12 cellular contexts compared by ENCODE assay signal in genomic region chr5:67012241-67012640, GRCh38.
A peak's percentile ranks its signal among the peaks of the same experiment; 100 is the strongest.
DNase-seq lines count a peak whose midpoint lies in the region; ATAC-seq and TF ChIP-seq lines count a peak whose summit lies in the region.
"Had no signal": no experiment of that assay in that cellular context is flagged by ENCODE, and none has a peak within 500 bp of the region (broad histone marks: within the 10 kb centered on the region; RNA-seq: fewer than 3 reads in every experiment).

No MANE protein-coding gene starts in this region.

- no peak overlapping the region for H3K14ac ChIP-seq in trophoblast cell (ENCODE audit: low read length)

- no peak overlapping the region for H3K18ac ChIP-seq in trophoblast cell (ENCODE audit: low read length)

- H3K79me1 ChIP-seq in trophoblast cell (ENCODE audit: low read length), result peaks cover 4% of the 10 kb centered on the region

- H4K91ac ChIP-seq in trophoblast cell (ENCODE audit: low read depth, low read length), result peak overlapping the region; percentile 13

- H3K9ac ChIP-seq in mammary epithelial cell (ENCODE audit: insufficient read depth, low read length), result peak overlapping the region; percentile 95
- H3K9ac ChIP-seq in trophoblast cell (ENCODE audit: low read length), result no peak overlapping the region

- H3K23ac ChIP-seq in trophoblast cell (ENCODE audit: low read length), result no peak overlapping the region

- H3K36me3 ChIP-seq in mammary epithelial cell (ENCODE audit: insufficient read depth, low read length) (no peaks in the 10 kb centered on the region), trophoblast cell (ENCODE audit: control insufficient read depth in 1 of 2, insufficient read depth in 2 of 2, low read length in 2 of 2) (no peaks in the 10 kb centered on the region), heart right ventricle (no peaks in the 10 kb centered on the region)

- H3K4me3 ChIP-seq in mammary epithelial cell (replicated peaks in 1 of 3; ENCODE audit: insufficient read depth in 1 of 3, low read depth in 2 of 3, low read length in 3 of 3) (peak overlapping the region in 1 of 3 experiments; percentile 3), trophoblast cell (ENCODE audit: low read depth, low read length) (no peak overlapping the region), heart right ventricle (no peak overlapping the region)

- H3K27me3 ChIP-seq in mammary epithelial cell (ENCODE audit: insufficient read depth, low read length), result no peaks in the 10 kb centered on the region
- H3K27me3 ChIP-seq in trophoblast cell (ENCODE audit: insufficient read depth, low read length), result no peaks in the 10 kb centered on the region
- no peaks in the 10 kb centered on the region for H3K27me3 ChIP-seq in heart right ventricle

- no peak overlapping the region for H3K4ac ChIP-seq in trophoblast cell (ENCODE audit: low read depth, low read length)

- WGBS in mammary epithelial cell (ENCODE audit: low coverage, missing lambda C conversion rate), result 0% methylated on average over 1 of the region's 1 CpG
- WGBS in trophoblast cell (ENCODE audit: extremely low coverage, insufficient coverage, insufficient read length), result no CpG with 5 or more reads among the region's 1 CpG
- 83 to 95% methylated on average over 1 of the region's 1 CpG for WGBS in heart right ventricle, 2 donors

- H2BK5ac ChIP-seq in trophoblast cell (ENCODE audit: low read depth, low read length, poor library complexity), result no peak overlapping the region

- dilution Hi-C loops in mammary epithelial cell (cut with HindIII; ENCODE audit: low sequenced_read_pairs), result no loop called here

- H4K8ac ChIP-seq in trophoblast cell (ENCODE audit: low read depth, low read length), result no peak overlapping the region

- peak; percentile 71 for DNase-seq in Daoy (ENCODE audit: low read depth)
- DNase-seq in M059J (ENCODE audit: low read depth), result peak; percentile 69
- DNase-seq in mammary epithelial cell, result peak; percentile 94
- DNase-seq in trophoblast cell, result peak in 1 of 2 donors; percentile 21
- no peak for DNase-seq in MV-4-11 (lab: John Stamatoyannopoulos, UW)
- no peak for DNase-seq in heart right ventricle
- DNase-seq: central memory CD4-positive, alpha-beta T cell; natural killer cell; stimulated activated CD4-positive, alpha-beta T cell treated with anti-CD3 and anti-CD28 coated beads, Interleukin-12 subunit alpha, Interleukin-12 subunit beta, amount 100 ng/mL, for 4 hours; T-helper 2 cell had no signal

- H3K27ac ChIP-seq in mammary epithelial cell (ENCODE audit: insufficient read depth, low read depth, low read length), result peak overlapping the region; percentile 98
- no peak overlapping the region for H3K27ac ChIP-seq in trophoblast cell (ENCODE audit: low read depth, low read length)
- H3K27ac ChIP-seq in heart right ventricle, result peak overlapping the region in 5 of 10 donors; percentile 63 to 85 (median 80)

- peak overlapping the region; percentile 85 for H3K4me2 ChIP-seq in mammary epithelial cell (ENCODE audit: insufficient read depth, low read depth, low read length)
- no peak overlapping the region for H3K4me2 ChIP-seq in trophoblast cell (ENCODE audit: low read length)

- ATAC-seq in GM18907 (IDR thresholded peaks at IDR 0.05; ENCODE audit: unreplicated experiment), result no peak
- ATAC-seq in HG02678 (IDR thresholded peaks at IDR 0.05; ENCODE audit: unreplicated experiment), result no peak
- ATAC-seq in heart right ventricle, result no peak
- ATAC-seq: natural killer cell had no signal

- no TSS peak for BruUV-seq in mammary epithelial cell (replicated peaks; lab: Mats Ljungman, UMichigan)

- no peak overlapping the region for H2BK120ac ChIP-seq in trophoblast cell (ENCODE audit: insufficient read depth, low read length, poor library complexity)

- H4K20me1 ChIP-seq in mammary epithelial cell (ENCODE audit: insufficient read depth, low read length), result no peaks in the 10 kb centered on the region

- H3K4me1 ChIP-seq in mammary epithelial cell (ENCODE audit: insufficient read depth, low read length) (peaks cover 76% of the 10 kb centered on the region), trophoblast cell (ENCODE audit: control insufficient read depth in 1 of 2, insufficient read depth in 2 of 2, low read length in 2 of 2) (peaks cover 8 to 11% of the 10 kb centered on the region in 2 experiments), heart right ventricle (peaks cover 11 to 99% (median 73%) of the 10 kb centered on the region in 9 donors)

- H3K79me2 ChIP-seq in mammary epithelial cell (ENCODE audit: insufficient read depth, low read length), result peaks cover 92% of the 10 kb centered on the region
- no peaks in the 10 kb centered on the region for H3K79me2 ChIP-seq in trophoblast cell (ENCODE audit: control insufficient read depth, insufficient read depth, low read length, poor library complexity)

- no peak for TF ChIP-seq CTCF in mammary epithelial cell (conservative IDR thresholded peaks at IDR 0.05 in 1 of 2, IDR thresholded peaks at IDR 0.05 in 1 of 2; ENCODE audit: extremely low read depth in 1 of 2, insufficient read depth in 1 of 2, low read depth in 1 of 2, low read length in 2 of 2)
- TF ChIP-seq CTCF in heart right ventricle (IDR thresholded peaks at IDR 0.05), result no peak

- intact Hi-C loops in mammary epithelial cell (cut with micrococcal nuclease), result loop anchor here (1.0 to 5.0 kb wide), 4 partner anchors 8 to 120 kb away; no protein-coding TSS in a partner anchor
- intact Hi-C loops in heart right ventricle (cut with DNase I), result loop anchor here in 1 of 10 donors (5.0 kb wide), 1 partner anchor 40 kb away; no protein-coding TSS in a partner anchor

- H2AFZ ChIP-seq in mammary epithelial cell (ENCODE audit: low read depth, low read length) (no peak overlapping the region), trophoblast cell (ENCODE audit: insufficient read depth, low read length, poor library complexity) (no peak overlapping the region)

- no peak overlapping the region for H2AK5ac ChIP-seq in trophoblast cell (ENCODE audit: low read length)

- H4K12ac ChIP-seq in trophoblast cell (ENCODE audit: low read depth, low read length), result no peak overlapping the region

- CTCF ChIA-PET in mammary epithelial cell (lab: Charles Lee; ENCODE audit: low non-redundant PET), result interaction anchor here (0.6 kb wide), 2 partner anchors 80 to 389 kb away, joined by 3 to 5 read pairs; no protein-coding TSS in a partner anchor

- H2BK12ac ChIP-seq in trophoblast cell (ENCODE audit: low read length), result no peak overlapping the region

- in situ Hi-C loops in mammary epithelial cell (cut with MboI; ENCODE audit: low sequenced_read_pairs in 2 of 2), result no loop called here

- H3K9me3 ChIP-seq in mammary epithelial cell (replicated peaks; ENCODE audit: insufficient read depth, low read length), result no peaks in the 10 kb centered on the region
- no peaks in the 10 kb centered on the region for H3K9me3 ChIP-seq in trophoblast cell (ENCODE audit: insufficient read depth, low read depth, low read length)
- no peaks in the 10 kb centered on the region for H3K9me3 ChIP-seq in heart right ventricle

Comparison
In these comparisons a context has a peak if more than half of its experiments do, and no peak if none do; other contexts are left out.
1. DNase-seq: peak in Daoy (single experiment), M059J (single experiment) and mammary epithelial cell (single experiment); none in MV-4-11 (single experiment) and heart right ventricle (0 of 2).